In genomic region chr19:6820237-6820636, GRCh38 we compare ENCODE assay signal across 22 cellular contexts. TPM values are rescaled to one million over a fixed set of nuclear protein-coding genes. Genes with fewer than 3 reads are reported as not detected.
A peak's percentile ranks its signal among the peaks of the same experiment; 100 is the strongest.
DNase-seq lines count a peak whose midpoint lies in the region; ATAC-seq and TF ChIP-seq lines count a peak whose summit lies in the region.
"Had no signal": no experiment of that assay in that cellular context is flagged by ENCODE, and none has a peak within 500 bp of the region (broad histone marks: within the 10 kb centered on the region; RNA-seq: fewer than 3 reads in every experiment).

No MANE protein-coding gene starts in this region.

- no peak overlapping the region for H2BK5ac ChIP-seq in mesenchymal stem cell (ENCODE audit: low read depth, low read length, poor library complexity, severe bottlenecking)

- H3K36me3 Mint-ChIP-seq in activated T-cell treated with anti-CD3 and anti-CD28 coated beads, Interleukin-2, amount 50 U/mL, for 24 hours (ENCODE audit: low read depth), result peaks cover 71% of the 10 kb centered on the region
- H3K36me3 Mint-ChIP-seq in CD8-positive, alpha-beta T cell, result peaks cover 69% of the 10 kb centered on the region

- intact Hi-C loops in CD8-positive, alpha-beta T cell (cut with DNase I, micrococcal nuclease), result no loop called here

- H3K27ac Mint-ChIP-seq in activated T-cell treated with anti-CD3 and anti-CD28 coated beads, Interleukin-2, amount 50 U/mL, for 24 hours, result peak overlapping the region; percentile 14
- H3K27ac Mint-ChIP-seq in CD8-positive, alpha-beta T cell, result peak overlapping the region; percentile 45

- H2AFZ ChIP-seq in mesenchymal stem cell (ENCODE audit: low read depth, low read length), result no peak overlapping the region

- no peak overlapping the region for H3K27ac ChIP-seq in CD8-positive, alpha-beta T cell (ENCODE audit: low read depth, low read length)
- H3K27ac ChIP-seq in HEK293 (ENCODE audit: extremely low read depth, low read depth, low read length) (no peak overlapping the region), mesenchymal stem cell (ENCODE audit: low read length, poor library complexity, severe bottlenecking) (no peak overlapping the region)
- H3K27ac ChIP-seq: BLaER1 had no signal

- H2BK15ac ChIP-seq in mesenchymal stem cell (ENCODE audit: low read depth, poor library complexity, severe bottlenecking), result no peak overlapping the region

- H3K9me3 Mint-ChIP-seq in activated T-cell treated with anti-CD3 and anti-CD28 coated beads, Interleukin-2, amount 50 U/mL, for 24 hours, result peaks cover 4% of the 10 kb centered on the region
- H3K9me3 Mint-ChIP-seq in CD8-positive, alpha-beta T cell, result peaks cover 3% of the 10 kb centered on the region

- no peak overlapping the region for H3K9ac ChIP-seq in mesenchymal stem cell (ENCODE audit: low read length)
- H3K9ac ChIP-seq: BLaER1 had no signal

- no peak overlapping the region for H3K4me3 Mint-ChIP-seq in activated T-cell treated with anti-CD3 and anti-CD28 coated beads, Interleukin-2, amount 50 U/mL, for 24 hours
- no peak overlapping the region for H3K4me3 Mint-ChIP-seq in CD8-positive, alpha-beta T cell
- H3K4me3 Mint-ChIP-seq: CD14-positive monocyte; CD4-positive, alpha-beta memory T cell; CD4-positive, CD25-positive, alpha-beta regulatory T cell had no signal

- H3K4me1 Mint-ChIP-seq in activated T-cell treated with anti-CD3 and anti-CD28 coated beads, Interleukin-2, amount 50 U/mL, for 24 hours (ENCODE audit: low read depth), result peaks cover 23% of the 10 kb centered on the region
- H3K4me1 Mint-ChIP-seq in CD8-positive, alpha-beta T cell (ENCODE audit: low read depth), result peaks cover 21% of the 10 kb centered on the region
- H3K4me1 Mint-ChIP-seq: CD14-positive monocyte had no signal

- H3K4me3 ChIP-seq in CD8-positive, alpha-beta T cell (ENCODE audit: low read depth, low read length), result no peak overlapping the region
- H3K4me3 ChIP-seq in HEK293 (ENCODE audit: low read depth, low read length) (no peak overlapping the region), mesenchymal stem cell (ENCODE audit: insufficient read depth in 1 of 2, low read depth in 1 of 2, low read length in 2 of 2) (no peak overlapping the region)
- H3K4me3 ChIP-seq: BLaER1, GM12878 had no signal

- no peaks in the 10 kb centered on the region for H3K27me3 ChIP-seq in CD8-positive, alpha-beta T cell (ENCODE audit: insufficient read depth, low read length)
- peaks cover 0 to 3% of the 10 kb centered on the region in 2 experiments for H3K27me3 ChIP-seq in mesenchymal stem cell (ENCODE audit: control insufficient read depth in 1 of 2, insufficient read depth in 1 of 2, low read length in 2 of 2)
- H3K27me3 ChIP-seq: BE2C, BLaER1 had no signal

- peak overlapping the region; percentile 13 for H3K4me2 ChIP-seq in mesenchymal stem cell (ENCODE audit: low read length, poor library complexity, severe bottlenecking)
- H3K4me2 ChIP-seq: BLaER1 had no signal

- CTCF ChIA-PET in CD8-positive, alpha-beta T cell (lab: Charles Lee), result interaction anchor here (1.2 kb wide), 1 partner anchor 43 kb away, joined by 6 read pairs; no protein-coding TSS in a partner anchor
- CTCF ChIA-PET in HEK293 (lab: Yijun Ruan, JAX), result no interaction called here

- H4K8ac ChIP-seq in mesenchymal stem cell (ENCODE audit: low read length), result no peak overlapping the region

- no peaks in the 10 kb centered on the region for H3K9me3 ChIP-seq in CD8-positive, alpha-beta T cell (ENCODE audit: low read length)
- H3K9me3 ChIP-seq in HEK293 (ENCODE audit: control insufficient read depth, insufficient read depth, low read depth, low read length) (no peaks in the 10 kb centered on the region), mesenchymal stem cell (ENCODE audit: control insufficient read depth, low read length) (peaks cover 4% of the 10 kb centered on the region)
- H3K9me3 ChIP-seq: Caco-2 had no signal

- no peak overlapping the region for H2BK120ac ChIP-seq in mesenchymal stem cell (ENCODE audit: low read depth, low read length)

- WGBS in mesenchymal stem cell, result 100% methylated on average over 1 of the region's 4 CpGs

- H3K4me1 ChIP-seq in CD8-positive, alpha-beta T cell (ENCODE audit: insufficient read depth, low read length), result peaks cover 4% of the 10 kb centered on the region
- H3K4me1 ChIP-seq in HEK293 (ENCODE audit: control insufficient read depth, insufficient read depth, low read length), result no peaks in the 10 kb centered on the region
- no peaks in the 10 kb centered on the region for H3K4me1 ChIP-seq in mesenchymal stem cell (ENCODE audit: control insufficient read depth, insufficient read depth, low read depth, low read length)
- H3K4me1 ChIP-seq: BE2C, BLaER1, Caco-2 had no signal

- TF ChIP-seq CTCF in CD8-positive, alpha-beta T cell (IDR thresholded peaks at IDR 0.05), result no peak
- no peak for TF ChIP-seq CTCF in HEK293 (tag by site-specific recombination; IDR thresholded peaks at IDR 0.05)

- no peaks in the 10 kb centered on the region for H3K79me1 ChIP-seq in mesenchymal stem cell (replicated peaks; ENCODE audit: low read length, poor library complexity, severe bottlenecking)

- H2AK5ac ChIP-seq in mesenchymal stem cell (ENCODE audit: low read length, severe bottlenecking), result no peak overlapping the region

- H3K18ac ChIP-seq in mesenchymal stem cell (ENCODE audit: low read depth in 1 of 2, low read length in 2 of 2), result no peak overlapping the region

- no peak overlapping the region for H3K14ac ChIP-seq in mesenchymal stem cell (ENCODE audit: low read length in 2 of 2)

- H3K4ac ChIP-seq in mesenchymal stem cell (ENCODE audit: low read depth in 1 of 2, low read length in 2 of 2), result no peak overlapping the region

- H3K23ac ChIP-seq in mesenchymal stem cell (ENCODE audit: low read length in 2 of 2), result no peak overlapping the region

- DNase-seq in activated T-cell treated with anti-CD3 and anti-CD28 coated beads, Interleukin-2, amount 50 U/mL, for 24 hours, result no peak
- DNase-seq in activated T-cell treated with anti-CD3 and anti-CD28 coated beads, Interleukin-2, amount 50 U/mL, for 48 hours, result no peak
- DNase-seq in CD8-positive, alpha-beta T cell, result no peak
- DNase-seq in mesenchymal stem cell, result no peak
- DNase-seq in islet precursor cell, result no peak
- no peak for DNase-seq in G401 (ENCODE audit: low spot score)
- DNase-seq: 8988T; ACHN; BE2C; C1 segment of cervical spinal cord; Caco-2; Calu3; CD4-positive, alpha-beta memory T cell; CD4-positive, CD25-positive, alpha-beta regulatory T cell; DMS79 treated with DMSO at 0.1 percent for 48 hours; GDM1 had no signal

- ATAC-seq in CD8-positive, alpha-beta T cell, result no peak
- no peak for ATAC-seq in HG02763 (IDR thresholded peaks at IDR 0.05; ENCODE audit: unreplicated experiment)
- ATAC-seq: GM12878 had no signal

- no peak overlapping the region for H4K91ac ChIP-seq in mesenchymal stem cell (ENCODE audit: low read length)

- in situ Hi-C loops in G401 (cut with HindIII; ENCODE audit: low sequenced_read_pairs), result no loop called here

- H3K36me3 ChIP-seq in CD8-positive, alpha-beta T cell (ENCODE audit: insufficient read depth, low read length), result peaks cover 52% of the 10 kb centered on the region
- H3K36me3 ChIP-seq in HEK293 (ENCODE audit: control insufficient read depth in 2 of 2, insufficient read depth in 1 of 2, low read length in 2 of 2) (no peaks in the 10 kb centered on the region), mesenchymal stem cell (ENCODE audit: control insufficient read depth in 1 of 2, insufficient read depth in 2 of 2, low read depth in 1 of 2, low read length in 2 of 2) (peaks cover 0 to 3% of the 10 kb centered on the region in 2 experiments)
- H3K36me3 ChIP-seq: BE2C had no signal

- POLR2A ChIA-PET in CD8-positive, alpha-beta T cell (lab: Charles Lee), result no interaction called here
- POLR2A ChIA-PET in HEK293 (lab: Yijun Ruan, JAX), result no interaction called here

- no peak overlapping the region for H2BK12ac ChIP-seq in mesenchymal stem cell (ENCODE audit: low read length in 2 of 2)

- H3K27me3 Mint-ChIP-seq in activated T-cell treated with anti-CD3 and anti-CD28 coated beads, Interleukin-2, amount 50 U/mL, for 24 hours, result no peaks in the 10 kb centered on the region
- no peaks in the 10 kb centered on the region for H3K27me3 Mint-ChIP-seq in CD8-positive, alpha-beta T cell (ENCODE audit: low read depth)
- H3K27me3 Mint-ChIP-seq: CD4-positive, alpha-beta memory T cell; CD4-positive, CD25-positive, alpha-beta regulatory T cell had no signal

TF ChIP-seq in HEK293, 187 proteins besides CTCF, POLR2A, EP300 and RAD21:
- TF ChIP-seq ZNF202 (tag by site-specific recombination; IDR thresholded peaks at IDR 0.05; ENCODE audit: borderline replicate concordance) (no peak), ZNF146 (tag by site-specific recombination; IDR thresholded peaks at IDR 0.05) (peak; percentile 79), AEBP2 (tag by site-specific recombination; IDR thresholded peaks at IDR 0.05; ENCODE audit: borderline replicate concordance) (no peak), ZNF404 (tag by site-specific recombination; IDR thresholded peaks at IDR 0.05) (no peak)

RNA-seq across cellular contexts. Expression of gene VAV1, which starts 47.7 kb away (rescaled TPM):
- total RNA-seq in CD8-positive, alpha-beta T cell, result 10 to 100 TPM; 68.3 to 75.5 TPM
- not detected for polyA plus RNA-seq in mesenchymal stem cell (2013, experiment 1 of 2)
- polyA plus RNA-seq in mesenchymal stem cell (2013, experiment 2 of 2), result not detected
- not detected in 2 replicates for total RNA-seq in G401 (2014; rRNA removed; shearing (Covaris generic))
- total RNA-seq: Caco-2 had no signal
- polyA plus RNA-seq: AG04450 had no signal

RNA-seq across cellular contexts. Expression of gene SH2D3A, which starts 53.0 kb away (rescaled TPM):
- total RNA-seq in CD8-positive, alpha-beta T cell, result 10 to 100 TPM; 33.5 to 38.8 TPM
- polyA plus RNA-seq in mesenchymal stem cell (2013, experiment 1 of 2), result not detected
- polyA plus RNA-seq in mesenchymal stem cell (2013, experiment 2 of 2), result 0.07 TPM
- 12.2 and 16.1 TPM in 2 replicates for total RNA-seq in G401 (2014; rRNA removed; shearing (Covaris generic))
- polyA plus RNA-seq: AG04450, CD14-positive monocyte had no signal

Comparison
In these comparisons a context has a peak if more than half of its experiments do, and no peak if none do; other contexts are left out.
1. RNA of gene VAV1, which starts 47.7 kb away (total RNA-seq): 68.3 to 75.5 TPM in CD8-positive, alpha-beta T cell; not detected in G401; every median in the first group is over 10 times any median in the second.